ENCODE assay signal across 1 cellular context in genomic region chr15:40934457-40934856, GRCh38.
TF ChIP-seq lines count a peak whose summit lies in the region.

No MANE protein-coding gene starts in this region.

TF ChIP-seq in H1, 55 proteins besides CTCF, POLR2A, EP300 and RAD21:
- no peak for TF ChIP-seq POU5F1 (IDR thresholded peaks at IDR 0.05; ENCODE audit: low read depth, low read length)
- TF ChIP-seq SUZ12 (IDR thresholded peaks at IDR 0.05; ENCODE audit: low read length) = no peak
- no peak for TF ChIP-seq CREB1 (IDR thresholded peaks at IDR 0.05)
- no peak for TF ChIP-seq BACH1 (IDR thresholded peaks at IDR 0.05; ENCODE audit: low read length)
- TF ChIP-seq TEAD4 (IDR thresholded peaks at IDR 0.05; ENCODE audit: low read depth, low read length) = no peak
- TF ChIP-seq YY1 (IDR thresholded peaks at IDR 0.05; ENCODE audit: low read depth, low read length) = no peak
- TF ChIP-seq SP2 (IDR thresholded peaks at IDR 0.05; ENCODE audit: low read length) = no peak
- TF ChIP-seq GABPA (IDR thresholded peaks at IDR 0.05; ENCODE audit: borderline replicate concordance, insufficient read depth, low read length) = no peak
- no peak for TF ChIP-seq MAFK (IDR thresholded peaks at IDR 0.05; ENCODE audit: low read depth, low read length)
- TF ChIP-seq SP4 (IDR thresholded peaks at IDR 0.05; ENCODE audit: low read length) = no peak
- no peak for TF ChIP-seq ATF3 (IDR thresholded peaks at IDR 0.05; ENCODE audit: insufficient read depth, low read depth, low read length)
TF ChIP-seq in H1: peak in this region for 0.
